Comparison of ENCODE assay signal across 18 cellular contexts in the genomic region with DNA sequence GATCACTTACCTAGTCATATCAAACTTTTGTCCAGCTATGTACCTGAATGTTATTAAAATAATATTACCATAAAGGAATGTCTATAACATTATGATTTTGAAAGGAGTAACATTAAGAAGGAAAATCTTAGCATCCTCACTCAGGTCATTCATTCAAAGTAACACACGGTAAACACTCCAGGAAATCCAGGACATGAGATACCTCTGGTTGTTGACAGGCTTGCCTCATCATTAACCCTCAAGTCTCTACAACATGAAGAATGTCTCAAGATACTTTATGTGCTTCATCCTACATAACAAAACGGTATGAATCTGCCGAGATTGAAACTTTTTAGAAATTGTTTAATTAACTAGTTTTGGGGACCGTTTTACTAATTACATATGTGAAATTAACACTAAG. TPM values are rescaled to one million over a fixed set of nuclear protein-coding genes. Genes with fewer than 3 reads are reported as not detected.
DNase-seq lines count a peak whose midpoint lies in the region; ATAC-seq and TF ChIP-seq lines count a peak whose summit lies in the region.
"Had no signal": no experiment of that assay in that cellular context is flagged by ENCODE, and none has a peak within 500 bp of the region (broad histone marks: within the 10 kb centered on the region; RNA-seq: fewer than 3 reads in every experiment).

No MANE protein-coding gene starts in this region.

- intact Hi-C loops in heart left ventricle (cut with DNase I): loop anchor here in 9 of 10 donors (2.0 to 10.0 kb wide), 5 partner anchors 57 to 127 kb away; no protein-coding TSS in a partner anchor
- intact Hi-C loops in Right ventricle myocardium superior (cut with DNase I): loop anchor here (5.0 kb wide), 2 partner anchors 57 to 127 kb away; no protein-coding TSS in a partner anchor
- intact Hi-C loops in psoas muscle (cut with DNase I): loop anchor here (5.0 kb wide), 2 partner anchors 57 to 117 kb away; no protein-coding TSS in a partner anchor
- intact Hi-C loops in uterus (cut with DNase I; ENCODE audit: low total_unique reads): no loop called here

- H3K4me3 ChIP-seq in heart left ventricle (peak overlapping the region in 11 of 12 donors; percentile 51 to 68 (median 61)), gastroesophageal sphincter (peak overlapping the region; percentile 49 to 99), psoas muscle (peak overlapping the region; percentile 80), uterus (peak overlapping the region in 1 of 2 donors; percentile 43)

- H3K27ac ChIP-seq in heart left ventricle: peak overlapping the region; percentile 79 to 95 (median 92)
- H3K27ac ChIP-seq in gastroesophageal sphincter: peak overlapping the region; percentile 82 to 100 (median 92)
- peak overlapping the region; percentile 97 for H3K27ac ChIP-seq in psoas muscle
- peak overlapping the region; percentile 91 to 97 for H3K27ac ChIP-seq in uterus
- H3K27ac ChIP-seq: prostate gland had no signal

- H3K27me3 ChIP-seq in heart left ventricle (no peaks in the 10 kb centered on the region), gastroesophageal sphincter (no peaks in the 10 kb centered on the region), psoas muscle (ENCODE audit: insufficient read depth in 3 of 3, low read length in 2 of 3) (no peaks in the 10 kb centered on the region), uterus (no peaks in the 10 kb centered on the region)
- H3K27me3 ChIP-seq: tibial nerve had no signal

- TF ChIP-seq CTCF in heart left ventricle (IDR thresholded peaks at IDR 0.05) (no peak), gastroesophageal sphincter (IDR thresholded peaks at IDR 0.05) (no peak), psoas muscle (IDR thresholded peaks at IDR 0.05) (no peak), uterus (IDR thresholded peaks at IDR 0.05) (no peak)

- no peaks in the 10 kb centered on the region for H3K36me3 ChIP-seq in heart left ventricle
- H3K36me3 ChIP-seq in gastroesophageal sphincter: no peaks in the 10 kb centered on the region
- H3K36me3 ChIP-seq in psoas muscle (ENCODE audit: insufficient read depth in 1 of 2, low read depth in 1 of 2): no peaks in the 10 kb centered on the region
- no peaks in the 10 kb centered on the region for H3K36me3 ChIP-seq in uterus
- H3K36me3 ChIP-seq: prostate gland, tibial nerve had no signal

- DNase-seq in heart left ventricle (no peak), Right ventricle myocardium superior (no peak), psoas muscle (no peak), uterus (no peak), NCI-H1694 treated with DMSO at 0.1 percent for 48 hours (lab: John Stamatoyannopoulos, UW) (no peak), HK-2 (ENCODE audit: unreplicated experiment) (no peak), NCI-H226 (no peak)
- DNase-seq: activated CD8-positive, alpha-beta memory T cell treated with anti-CD3 and anti-CD28 coated beads, Interleukin-2, amount 50 U/mL, for 48 hours; activated effector memory CD4-positive, alpha-beta T cell treated with anti-CD3 and anti-CD28 coated beads, Interleukin-2, amount 50 U/mL, for 16 hours; effector CD8-positive, alpha-beta T cell; GOT3; NCI-H1048; NCI-H2029 treated with DMSO at 0.1 percent for 48 hours; NCI-H510A treated with DMSO at 0.1 percent for 48 hours; SW 1271 had no signal

- H3K9me3 ChIP-seq in heart left ventricle: no peaks in the 10 kb centered on the region
- H3K9me3 ChIP-seq in gastroesophageal sphincter: no peaks in the 10 kb centered on the region
- H3K9me3 ChIP-seq in psoas muscle: no peaks in the 10 kb centered on the region
- no peaks in the 10 kb centered on the region for H3K9me3 ChIP-seq in uterus
- H3K9me3 ChIP-seq: prostate gland, tibial nerve had no signal

- H3K4me1 ChIP-seq in heart left ventricle: peaks cover 0 to 50% (median 30%) of the 10 kb centered on the region in 12 donors
- peaks cover 0 to 36% (median 8%) of the 10 kb centered on the region in 3 donors for H3K4me1 ChIP-seq in gastroesophageal sphincter
- peaks cover 45% of the 10 kb centered on the region for H3K4me1 ChIP-seq in psoas muscle
- H3K4me1 ChIP-seq in uterus: peaks cover 0 to 4% of the 10 kb centered on the region in 2 donors
- H3K4me1 ChIP-seq: prostate gland had no signal

- TF ChIP-seq POLR2A in heart left ventricle (IDR thresholded peaks at IDR 0.05) (no peak), gastroesophageal sphincter (IDR thresholded peaks at IDR 0.05) (no peak), uterus (IDR thresholded peaks at IDR 0.05) (no peak)

- ATAC-seq in heart left ventricle: no peak
- ATAC-seq in Right ventricle myocardium superior (ENCODE audit: poor library complexity): no peak
- ATAC-seq in gastroesophageal sphincter: no peak
- peak in 3 of 4 donors; percentile 45 to 59 (median 55) for ATAC-seq in psoas muscle

- WGBS in heart left ventricle, 4 donors: 28 to 37% (median 37%) methylated on average over 4 of the region's 4 CpGs
- WGBS in gastroesophageal sphincter (ENCODE audit: low coverage in 1 of 2), 2 donors: 27 to 31% methylated on average over 3 to 4 of the region's 4 CpGs
- 35 to 38% (median 37%) methylated on average over 4 of the region's 4 CpGs for WGBS in psoas muscle, 3 donors

- TF ChIP-seq EP300 in gastroesophageal sphincter (IDR thresholded peaks at IDR 0.05): no peak

RNA-seq across cellular contexts. Expression of gene FILIP1, which starts 0.7 kb away (rescaled TPM):
- total RNA-seq in heart left ventricle (100 to 1,000 TPM in 8 of 9 donors, 10 to 100 TPM in 1; 91.1 to 230 (median 177) TPM), Right ventricle myocardium superior (160 TPM), gastroesophageal sphincter (10 to 100 TPM; 36.0 to 57.6 (median 48.0) TPM), psoas muscle (100 to 1,000 TPM in 1 of 4 donors, 10 to 100 TPM in 3; 71.5 to 129 (median 87.1) TPM), uterus (10 to 100 TPM in 2 of 4 donors, 1 to 10 TPM in 2; 4.7 to 23.1 (median 12.5) TPM)
- polyA plus RNA-seq in heart left ventricle (10 to 100 TPM; 49.2 to 63.1 TPM), psoas muscle (10 to 100 TPM in 2 of 3 donors, 1 to 10 TPM in 1; 2.8 to 32.4 (median 20.1) TPM)

Comparison
In these comparisons a context has a peak if more than half of its experiments do, and no peak if none do; other contexts are left out.
1. ATAC-seq: peak in psoas muscle (3 of 4); none in heart left ventricle (0 of 4), Right ventricle myocardium superior (single experiment) and gastroesophageal sphincter (single experiment).
2. Peak in every context shown above with its lines, with median percentiles within 50 percentile points of each other: H3K27ac ChIP-seq.